8 cellular contexts compared by ENCODE assay signal in genomic region chrX:70132877-70133302, GRCh38. TPM values are rescaled to one million over a fixed set of nuclear protein-coding genes. Genes with fewer than 3 reads are reported as not detected.
DNase-seq lines count a peak whose midpoint lies in the region; ATAC-seq and TF ChIP-seq lines count a peak whose summit lies in the region.

No MANE protein-coding gene starts in this region.

- TF ChIP-seq CTCF in 22Rv1 (IDR thresholded peaks at IDR 0.05) (no peak), SK-N-SH (IDR thresholded peaks at IDR 0.05) (no peak), foreskin keratinocyte (conservative IDR thresholded peaks at IDR 0.05) (no peak), gastrocnemius medialis (IDR thresholded peaks at IDR 0.05 in 4 of 5, conservative IDR thresholded peaks at IDR 0.05 in 1 of 5) (no peak)

- POLR2A ChIA-PET in SK-N-SH (lab: Yijun Ruan, JAX): no interaction called here

- peaks cover 28% of the 10 kb centered on the region for H3K79me2 ChIP-seq in SK-N-SH (ENCODE audit: insufficient read depth)

- TF ChIP-seq RAD21 in SK-N-SH (IDR thresholded peaks at IDR 0.05; ENCODE audit: low read length): no peak

- H4K20me1 ChIP-seq in SK-N-SH (ENCODE audit: insufficient read depth): no peaks in the 10 kb centered on the region

- no peaks in the 10 kb centered on the region for H3F3A ChIP-seq in SK-N-SH (replicated peaks; ENCODE audit: insufficient read depth)

- peak overlapping the region; percentile 85 for H2AFZ ChIP-seq in SK-N-SH (ENCODE audit: low read depth)

- H3K36me3 ChIP-seq in SK-N-SH (replicated peaks in 1 of 2; ENCODE audit: control insufficient read depth in 1 of 2, insufficient read depth in 2 of 2, low read length in 1 of 2): peaks cover 9 to 12% of the 10 kb centered on the region in 2 experiments
- no peaks in the 10 kb centered on the region for H3K36me3 ChIP-seq in gastrocnemius medialis

- TF ChIP-seq POLR2A in gastrocnemius medialis (IDR thresholded peaks at IDR 0.05): no peak

- H3K9me3 ChIP-seq in SK-N-SH (no peaks in the 10 kb centered on the region), gastrocnemius medialis (no peaks in the 10 kb centered on the region)

- intact Hi-C loops in gastrocnemius medialis (cut with DNase I; ENCODE audit: low total_unique reads): loop anchor here (1.0 to 5.0 kb wide), 4 partner anchors 301 to 1234 kb away; partner anchors contain the start of gene TAF1

- peak overlapping the region; percentile 97; the same call in 1 of the 2 replicates for H3K9ac ChIP-seq in SK-N-SH

- peak; percentile 0 for ATAC-seq in GM21786 (IDR thresholded peaks at IDR 0.05; ENCODE audit: unreplicated experiment)
- ATAC-seq in foreskin keratinocyte: peak; percentile 34
- peak; percentile 20 to 25 for ATAC-seq in gastrocnemius medialis
- ATAC-seq in GM19035 (IDR thresholded peaks at IDR 0.05; ENCODE audit: unreplicated experiment): no peak

- in situ Hi-C loops in gastrocnemius medialis (cut with MboI; ENCODE audit: low sequenced_read_pairs in 4 of 4): loop anchor here in 3 of 4 donors (25.0 kb wide), 1 partner anchor 304 kb away; the partner anchor contains the start of gene DLG3 (in 3 of the 3)

- CTCF ChIA-PET in SK-N-SH (lab: Yijun Ruan, JAX): interaction anchor here (0.8 to 3.0 kb wide), 14 partner anchors 10 to 630 kb away, joined by 3 to 12 read pairs (median 4); partner anchors contain the start of genes KIF4A, NALF2 and PDZD11

- H3K27ac ChIP-seq in 22Rv1: peak overlapping the region; percentile 84
- peak overlapping the region; percentile 77 to 97; a peak in 3 of 4 replicates for H3K27ac ChIP-seq in SK-N-SH (ENCODE audit: low read depth in 2 of 2, low read length in 1 of 2)
- H3K27ac ChIP-seq in foreskin keratinocyte: no peak overlapping the region
- peak overlapping the region; percentile 71 to 90 (median 81) for H3K27ac ChIP-seq in gastrocnemius medialis

- no peak for TF ChIP-seq EP300 in SK-N-SH (IDR thresholded peaks at IDR 0.05; ENCODE audit: borderline replicate concordance in 1 of 2, low read depth in 1 of 2, low read length in 1 of 2)

- 2% methylated on average over 8 of the region's 8 CpGs for WGBS in SK-N-SH (ENCODE audit: low lambda C conversion rate)

- H3K27me3 ChIP-seq in SK-N-SH (ENCODE audit: insufficient read depth) (no peaks in the 10 kb centered on the region), foreskin keratinocyte (no peaks in the 10 kb centered on the region), gastrocnemius medialis (no peaks in the 10 kb centered on the region)

- peak overlapping the region; percentile 68 to 75 for H3K4me3 ChIP-seq in SK-N-SH (ENCODE audit: low read depth in 2 of 2, low read length in 1 of 2)
- peak overlapping the region; percentile 60 to 96 (median 86) for H3K4me3 ChIP-seq in gastrocnemius medialis

- H3K4me1 ChIP-seq in SK-N-SH (ENCODE audit: control insufficient read depth in 1 of 2, insufficient read depth in 2 of 2, low read depth in 1 of 2, low read length in 1 of 2): peaks cover 0 to 9% of the 10 kb centered on the region in 2 experiments; a peak in 1 of 4 replicates
- peaks cover 7% of the 10 kb centered on the region for H3K4me1 ChIP-seq in foreskin keratinocyte
- H3K4me1 ChIP-seq in gastrocnemius medialis: peaks cover 5 to 7% of the 10 kb centered on the region in 2 donors

- DNase-seq in SK-N-SH: no peak
- peak in 1 of 2 donors; percentile 34 for DNase-seq in foreskin keratinocyte
- no peak for DNase-seq in gastrocnemius medialis
- no peak for DNase-seq in NCI-H526 treated with DMSO at 0.1 percent for 48 hours (lab: John Stamatoyannopoulos, UW)
- no peak for DNase-seq in DMS114 treated with DMSO at 0.1 percent for 48 hours (lab: John Stamatoyannopoulos, UW; ENCODE audit: unreplicated experiment)

- no peaks in the 10 kb centered on the region for H3K9me2 ChIP-seq in SK-N-SH

- peak overlapping the region; percentile 76 for H3K4me2 ChIP-seq in SK-N-SH

TF ChIP-seq in SK-N-SH, 30 proteins besides CTCF, POLR2A, EP300 and RAD21:
- TF ChIP-seq GABPA (IDR thresholded peaks at IDR 0.05; ENCODE audit: low read depth) (peak; percentile 63; the same call in 1 of the 2 replicates), PBX3 (IDR thresholded peaks at IDR 0.05) (no peak), USF1 (IDR thresholded peaks at IDR 0.05; ENCODE audit: borderline replicate concordance, low read depth) (no peak), TEAD4 (IDR thresholded peaks at IDR 0.05; ENCODE audit: borderline replicate concordance, insufficient read depth) (no peak)

RNA-seq across cellular contexts. Expression of gene IGBP1, which starts 0.4 kb away (rescaled TPM):
- polyA plus RNA-seq in SK-N-SH (2012; rRNA removed) (49.4 and 59.9 TPM in 2 replicates), foreskin keratinocyte (37.2 and 38.5 TPM in 2 replicates)
- 65.0 and 69.9 TPM in 2 replicates for polyA plus RNA-seq in SK-N-SH (2012; cell fraction: cytosol; rRNA removed)
- 30.5 and 35.2 TPM in 2 replicates for polyA plus RNA-seq in SK-N-SH (2012; cell fraction: nucleus; rRNA removed)
- total RNA-seq in foreskin keratinocyte (36.0 and 39.2 TPM in 2 replicates), gastrocnemius medialis (100 to 1,000 TPM in 1 of 4 donors, 10 to 100 TPM in 3; 68.7 to 109 (median 75.1) TPM)

RNA-seq across cellular contexts. Expression of gene DGAT2L6, which starts 44.4 kb away (rescaled TPM):
- polyA plus RNA-seq in SK-N-SH (2012; rRNA removed) (0.05 TPM in 1 of 2 replicates, not detected in the other), foreskin keratinocyte (not detected in 2 replicates)
- not detected in 2 replicates for polyA plus RNA-seq in SK-N-SH (2012; cell fraction: cytosol; rRNA removed)
- polyA plus RNA-seq in SK-N-SH (2012; cell fraction: nucleus; rRNA removed): not detected in 2 replicates
- total RNA-seq in foreskin keratinocyte (not detected in 2 replicates), gastrocnemius medialis (not detected)
